ENCODE assay signal across 23 cellular contexts in genomic region chr9:38705917-38706316, GRCh38. TPM values are rescaled to one million over a fixed set of nuclear protein-coding genes. Genes with fewer than 3 reads are reported as not detected.
DNase-seq lines count a peak whose midpoint lies in the region; ATAC-seq, FAIRE-seq and TF ChIP-seq lines count a peak whose summit lies in the region.
"Had no signal": no experiment of that assay in that cellular context is flagged by ENCODE, and none has a peak within 500 bp of the region (broad histone marks: within the 10 kb centered on the region; RNA-seq: fewer than 3 reads in every experiment).

No MANE protein-coding gene starts in this region.

- TF ChIP-seq RAD21 in H1 (IDR thresholded peaks at IDR 0.05 in 1 of 2, conservative IDR thresholded peaks at IDR 0.05 in 1 of 2; ENCODE audit: low read depth in 2 of 2, low read length in 2 of 2) = no peak

- DNase-seq in Panc1 (ENCODE audit: low read depth, low spot score) (no peak), H1 (ENCODE audit: low read depth in 1 of 2, low spot score in 2 of 2) (no peak), aorta (no peak)
- DNase-seq: C1 segment of cervical spinal cord; Calu3; CD4-positive, alpha-beta memory T cell; COR-L47; DMS53; DMS79 treated with DMSO at 0.1 percent for 48 hours; GF-D8; H9 had no signal

- H3K4me3 ChIP-seq in Panc1 (ENCODE audit: low read depth in 2 of 2, low read length in 2 of 2) = no peak overlapping the region
- no peak overlapping the region for H3K4me3 ChIP-seq in H1 (ENCODE audit: extremely low read depth in 1 of 4, insufficient read depth in 2 of 4, low read depth in 3 of 4, low read length in 4 of 4)
- H3K4me3 ChIP-seq in parathyroid adenoma (ENCODE audit: low read depth, low read length) = no peak overlapping the region
- H3K4me3 ChIP-seq in aorta (ENCODE audit: low read length in 2 of 2) = no peak overlapping the region

- H2BK12ac ChIP-seq in H1 (ENCODE audit: low read depth, low read length) = no peak overlapping the region

- no peak overlapping the region for H3K4ac ChIP-seq in H1 (replicated peaks; ENCODE audit: insufficient read length, low read depth, low read length)

- H3K56ac ChIP-seq in H1 (replicated peaks; ENCODE audit: insufficient read length, low read depth, low read length) = no peak overlapping the region

- H2AK5ac ChIP-seq in H1 (ENCODE audit: low read depth, low read length) = no peak overlapping the region

- H2BK20ac ChIP-seq in H1 (ENCODE audit: low read length) = no peak overlapping the region

- TF ChIP-seq CTCF in Panc1 (IDR thresholded peaks at IDR 0.05) (no peak), H1 (IDR thresholded peaks at IDR 0.05; ENCODE audit: control extremely low read depth in 1 of 3, insufficient read depth in 1 of 3, low read depth in 1 of 3, low read length in 3 of 3) (no peak), parathyroid adenoma (IDR thresholded peaks at IDR 0.05) (no peak)

- H2BK120ac ChIP-seq in H1 (replicated peaks; ENCODE audit: low read depth, low read length) = no peak overlapping the region

- 83% methylated on average over 6 of the region's 6 CpGs; no CpG with 5 or more reads in 1 of the 2 experiments for WGBS in H1 (ENCODE audit: extremely low coverage in 1 of 2, insufficient coverage in 1 of 2, insufficient read length in 1 of 2, insufficient replicate concordance in 2 of 2, low coverage in 1 of 2, low lambda C conversion rate in 2 of 2, missing lambda C conversion rate in 1 of 2), 2 experiments
- WGBS in aorta, 2 donors = 75 to 78% methylated on average over 6 of the region's 6 CpGs

- TF ChIP-seq EP300 in H1 (IDR thresholded peaks at IDR 0.05; ENCODE audit: borderline replicate concordance in 1 of 2, low read depth in 2 of 2, low read length in 2 of 2) = no peak

- H3K9me3 ChIP-seq in Panc1 (ENCODE audit: control insufficient read depth, insufficient read depth, low read depth, low read length) (no peaks in the 10 kb centered on the region), H1 (ENCODE audit: insufficient read depth in 2 of 2, low read depth in 1 of 2, low read length in 1 of 2) (peaks cover 0 to 7% of the 10 kb centered on the region in 2 experiments; a peak in 1 of 4 replicates), parathyroid adenoma (ENCODE audit: control insufficient read depth, low read length) (no peaks in the 10 kb centered on the region), aorta (ENCODE audit: control insufficient read depth, low read length) (no peaks in the 10 kb centered on the region)

- H4K5ac ChIP-seq in H1 (ENCODE audit: insufficient read length, low read depth, low read length) = no peak overlapping the region

- no peak for TF ChIP-seq POLR2A in H1 (IDR thresholded peaks at IDR 0.05; ENCODE audit: control extremely low read depth in 1 of 2, low read depth in 2 of 2, low read length in 2 of 2)

- H2AFZ ChIP-seq in H1 (ENCODE audit: low read length) (no peak overlapping the region), parathyroid adenoma (peak overlapping the region; percentile 28)

- H4K8ac ChIP-seq in H1 (ENCODE audit: extremely low read depth, insufficient read depth, low read length) = no peak overlapping the region

- H3K23me2 ChIP-seq in H1 (ENCODE audit: low read depth, low read length) = no peaks in the 10 kb centered on the region

- intact Hi-C loops in Panc1 (cut with micrococcal nuclease; ENCODE audit: unreplicated experiment) = loop anchor here (5.0 to 10.0 kb wide), 2 partner anchors 34 to 61 kb away; no protein-coding TSS in a partner anchor
- intact Hi-C loops in aorta (cut with DNase I) = no loop called here

- ATAC-seq in Panc1 (0 out of 2 replicates have a peak, but pooled peaks have one; percentile 21), aorta (ENCODE audit: low FRiP score) (no peak), GM21723 (IDR thresholded peaks at IDR 0.05; ENCODE audit: unreplicated experiment) (no peak), HG03571 (IDR thresholded peaks at IDR 0.05; ENCODE audit: unreplicated experiment) (no peak)
- ATAC-seq: HCT116 had no signal

- CTCF ChIA-PET in Panc1 (lab: Charles Lee) = no interaction called here
- CTCF ChIA-PET in H1 (lab: Charles Lee; ENCODE audit: partially characterized antibody) = interaction anchor here (0.9 to 6.6 kb wide), 9 partner anchors 9 to 288 kb away, joined by 3 to 53 read pairs (median 4); no protein-coding TSS in a partner anchor

- no TSS peak for BruUV-seq in Panc1 (replicated peaks; lab: Mats Ljungman, UMichigan)

- H3K36me3 ChIP-seq in Panc1 (ENCODE audit: control insufficient read depth, insufficient read depth, low read length) = no peaks in the 10 kb centered on the region; the same call in 1 of the 2 replicates
- H3K36me3 ChIP-seq in H1 (ENCODE audit: control insufficient read depth in 2 of 4, insufficient read depth in 4 of 4, low read length in 3 of 4) = no peaks in the 10 kb centered on the region
- no peaks in the 10 kb centered on the region for H3K36me3 ChIP-seq in parathyroid adenoma (ENCODE audit: control insufficient read depth, insufficient read depth, low read length)
- no peaks in the 10 kb centered on the region for H3K36me3 ChIP-seq in aorta (ENCODE audit: control insufficient read depth in 1 of 2, insufficient read depth in 2 of 2, low read length in 1 of 2)

- no peak overlapping the region for H3K9ac ChIP-seq in H1 (replicated peaks in 1 of 4; ENCODE audit: extremely low read depth in 1 of 4, low read depth in 3 of 4, low read length in 3 of 4)
- no peak overlapping the region for H3K9ac ChIP-seq in parathyroid adenoma

- H3K4me1 ChIP-seq in Panc1 (ENCODE audit: control insufficient read depth, insufficient read depth, low read length) (no peaks in the 10 kb centered on the region), H1 (replicated peaks in 1 of 4; ENCODE audit: control insufficient read depth in 3 of 4, insufficient read depth in 4 of 4, low read length in 3 of 4) (no peaks in the 10 kb centered on the region), parathyroid adenoma (peaks cover 10% of the 10 kb centered on the region), aorta (ENCODE audit: control insufficient read depth in 1 of 2, insufficient read depth in 2 of 2, low read length in 2 of 2) (no peaks in the 10 kb centered on the region)

- peak overlapping the region; percentile 25 for H4K91ac ChIP-seq in H1 (replicated peaks; ENCODE audit: insufficient read length, low read length)

- no peak overlapping the region for H3K27ac ChIP-seq in Panc1 (ENCODE audit: low read length)
- no peak overlapping the region for H3K27ac ChIP-seq in H1 (ENCODE audit: low read depth, low read length)
- no peak overlapping the region for H3K27ac ChIP-seq in parathyroid adenoma
- H3K27ac ChIP-seq in aorta (ENCODE audit: low read depth in 1 of 2, low read length in 2 of 2) = no peak overlapping the region

- H3K14ac ChIP-seq in H1 (ENCODE audit: insufficient read length) = no peak overlapping the region

- H3K79me2 ChIP-seq in H1 (ENCODE audit: control insufficient read depth in 1 of 2, insufficient read depth in 2 of 2, low read length in 2 of 2) = no peaks in the 10 kb centered on the region
- no peaks in the 10 kb centered on the region for H3K79me2 ChIP-seq in parathyroid adenoma

- in situ Hi-C loops in Panc1 (cut with HindIII; ENCODE audit: low pct_unique_long_range_greater_than_20kb, low sequenced_read_pairs) = no loop called here

- H3K4me2 ChIP-seq in H1 (ENCODE audit: insufficient read depth in 1 of 2, low read depth in 2 of 2, low read length in 2 of 2) (no peak overlapping the region), parathyroid adenoma (ENCODE audit: low read length) (no peak overlapping the region)

- H3K23ac ChIP-seq in H1 (ENCODE audit: insufficient read length) = no peak overlapping the region

- H2BK5ac ChIP-seq in H1 (ENCODE audit: low read depth, low read length) = no peak overlapping the region

- no peak for FAIRE-seq in H1 (lab: Jason Lieb, UNC)
- FAIRE-seq: GM12891, GM18507 had no signal

- POLR2A ChIA-PET in Panc1 (lab: Charles Lee) = no interaction called here
- POLR2A ChIA-PET in H1 (lab: Charles Lee; ENCODE audit: partially characterized antibody) = interaction anchor here (1.0 kb wide), 1 partner anchor 14 kb away, joined by 3 read pairs; no protein-coding TSS in a partner anchor

- H4K20me1 ChIP-seq in H1 (replicated peaks in 1 of 2; ENCODE audit: control insufficient read depth in 1 of 2, insufficient read depth in 2 of 2, low read length in 2 of 2) = no peaks in the 10 kb centered on the region

- no peak overlapping the region for H2BK15ac ChIP-seq in H1 (ENCODE audit: low read length)

- no peaks in the 10 kb centered on the region for H3K79me1 ChIP-seq in H1 (ENCODE audit: low read depth, low read length)

- H3K18ac ChIP-seq in H1 (ENCODE audit: extremely low read depth, low read length) = no peak overlapping the region

- H3K27me3 ChIP-seq in Panc1 (ENCODE audit: control insufficient read depth, insufficient read depth, low read length) (no peaks in the 10 kb centered on the region), H1 (replicated peaks in 1 of 4; ENCODE audit: control insufficient read depth in 3 of 4, extremely low read depth in 1 of 4, insufficient read depth in 3 of 4, low read length in 3 of 4) (no peaks in the 10 kb centered on the region; a peak in 1 of 7 replicates), parathyroid adenoma (ENCODE audit: control insufficient read depth, insufficient read depth, low read length) (no peaks in the 10 kb centered on the region), aorta (ENCODE audit: control insufficient read depth in 1 of 2, insufficient read depth in 2 of 2, low read length in 1 of 2) (no peaks in the 10 kb centered on the region)

TF ChIP-seq in H1, 55 proteins besides CTCF, POLR2A, EP300 and RAD21 (continues in another document):
- TF ChIP-seq CHD2 (IDR thresholded peaks at IDR 0.05; ENCODE audit: low read length) = no peak
- no peak for TF ChIP-seq TBP (IDR thresholded peaks at IDR 0.05; ENCODE audit: low read depth, low read length)
- no peak for TF ChIP-seq ASH2L (IDR thresholded peaks at IDR 0.05; ENCODE audit: low read length)
- TF ChIP-seq NANOG (IDR thresholded peaks at IDR 0.05; ENCODE audit: insufficient read depth, low read depth, low read length, poor library complexity, severe bottlenecking) = no peak
- TF ChIP-seq NRF1 (IDR thresholded peaks at IDR 0.05; ENCODE audit: low read depth, low read length) = no peak
- no peak for TF ChIP-seq MAFK (IDR thresholded peaks at IDR 0.05; ENCODE audit: low read depth, low read length)
- no peak for TF ChIP-seq TAF1 (IDR thresholded peaks at IDR 0.05; ENCODE audit: low read depth, low read length)

RNA-seq across cellular contexts. Expression of gene FAM240B, which starts 14.0 kb away (rescaled TPM):
- total RNA-seq in Panc1 (2021; ENCODE audit: unreplicated experiment) (not detected), aorta (not detected)
- polyA plus RNA-seq in Panc1 (2012; ENCODE audit: insufficient read length) = not detected
- total RNA-seq in H1 (2021; fragmentation: NEBNext Ultra II Directional; extraction: Animal tissue kit (Norgen Biotek cat#: 25700)) = not detected in 2 replicates
- polyA plus RNA-seq in H1 (2011; rRNA removed) (not detected in 2 replicates), aorta (not detected)
- polyA plus RNA-seq in H1 (2011; cell fraction: cytosol; rRNA removed) = not detected
- not detected for polyA plus RNA-seq in H1 (2011; cell fraction: nucleus; rRNA removed)
- polyA plus RNA-seq in H1 (2012, experiment 1 of 2) = not detected in 4 replicates
- not detected for polyA plus RNA-seq in H1 (2012, experiment 2 of 2)
- polyA plus RNA-seq in H1 (2013, experiment 1 of 2) = not detected
- polyA plus RNA-seq in H1 (2013, experiment 2 of 2) = not detected
- not detected in 2 replicates for polyA minus RNA-seq in H1 (2011; rRNA and poly(A)+ RNA removed)
- not detected for polyA minus RNA-seq in H1 (2011; cell fraction: cytosol; rRNA and poly(A)+ RNA removed)
- not detected for polyA minus RNA-seq in H1 (2011; cell fraction: nucleus; rRNA and poly(A)+ RNA removed)
- total RNA-seq: A172; A673; Calu3; CD4-positive, alpha-beta memory T cell; Daoy; G401; H4; H9 had no signal
- polyA plus RNA-seq: BJ; CD4-positive, alpha-beta memory T cell had no signal
